Comparison of ENCODE assay signal across 1 cellular context in genomic region chr16:73831197-73831596, GRCh38.
TF ChIP-seq lines count a peak whose summit lies in the region.

No MANE protein-coding gene starts in this region.

TF ChIP-seq in SK-N-SH, 30 proteins besides CTCF, POLR2A, EP300 and RAD21 (continued from another document):
- no peak for TF ChIP-seq REST (IDR thresholded peaks at IDR 0.05; ENCODE audit: low read depth, low read length)
- TF ChIP-seq GATA2 (CRISPR knock-in tag; IDR thresholded peaks at IDR 0.05) = peak; percentile 89
- TF ChIP-seq MXI1 (IDR thresholded peaks at IDR 0.05; ENCODE audit: low read depth, low read length) = peak; percentile 73
- TF ChIP-seq CHD2 (IDR thresholded peaks at IDR 0.05; ENCODE audit: low read length, partially characterized antibody) = peak; percentile 66
